8 cellular contexts compared by ENCODE assay signal in the genomic region with DNA sequence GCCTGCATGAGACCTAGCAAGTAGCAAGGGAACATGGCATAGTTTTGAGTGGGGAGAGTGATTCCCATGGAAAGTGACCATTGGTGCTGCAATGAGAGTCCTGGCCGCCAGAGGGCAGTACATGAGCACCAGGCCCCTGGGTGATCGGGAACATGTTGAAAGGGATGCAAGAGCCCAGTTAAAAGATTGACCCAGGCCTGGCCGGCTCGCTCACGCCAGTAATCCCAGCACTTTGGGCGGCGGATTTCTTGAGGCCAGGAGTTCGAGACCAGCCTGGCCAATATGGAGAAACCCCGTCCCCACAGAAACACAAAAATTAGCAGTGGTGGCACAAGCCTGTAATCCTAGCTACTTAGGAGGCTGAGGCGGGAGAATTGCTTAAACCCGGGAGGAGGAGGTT. TPM values are rescaled to one million over a fixed set of nuclear protein-coding genes. Genes with fewer than 3 reads are reported as not detected.
DNase-seq lines count a peak whose midpoint lies in the region; ATAC-seq and TF ChIP-seq lines count a peak whose summit lies in the region.

No MANE protein-coding gene starts in this region.

- no peak overlapping the region for H3K27ac ChIP-seq in DOHH2 (ENCODE audit: low read depth, low read length)
- H3K27ac ChIP-seq in ascending aorta: no peak overlapping the region

- ATAC-seq in GM21447 (IDR thresholded peaks at IDR 0.05; ENCODE audit: unreplicated experiment): peak; percentile 94

- TF ChIP-seq CTCF in DOHH2 (IDR thresholded peaks at IDR 0.05; ENCODE audit: low read depth, low read length, poor library complexity, severe bottlenecking) (peak; percentile 91), ascending aorta (IDR thresholded peaks at IDR 0.05) (peak; percentile 74 to 88 (median 85))

- H3K36me3 ChIP-seq in DOHH2 (ENCODE audit: control insufficient read depth, low read length) (no peaks in the 10 kb centered on the region), ascending aorta (no peaks in the 10 kb centered on the region)

- intact Hi-C loops in ascending aorta (cut with DNase I): loop anchor here (1.0 to 5.0 kb wide), 2 partner anchors 36 to 77 kb away; no protein-coding TSS in a partner anchor

- peak; percentile 79 for DNase-seq in HT-29 (ENCODE audit: low spot score)
- DNase-seq in T-helper 2 cell: peak; percentile 13 to 41 (median 25)
- peak; percentile 28 to 88 for DNase-seq in ascending aorta (ENCODE audit: low spot score in 2 of 2)
- DNase-seq in hypothalamus (lab: John Stamatoyannopoulos, UW): peak in 46 of 51 donors; percentile 1 to 73 (median 34)
- DNase-seq in stimulated activated CD4-positive, alpha-beta T cell treated with anti-CD3 and anti-CD28 coated beads, Interleukin-12 subunit alpha, Interleukin-12 subunit beta, amount 100 ng/mL, for 4 hours: peak; percentile 49
- DNase-seq in NCI-H2107 (lab: John Stamatoyannopoulos, UW): no peak

- H3K4me1 ChIP-seq in DOHH2 (ENCODE audit: control insufficient read depth, low read length) (no peaks in the 10 kb centered on the region), ascending aorta (no peaks in the 10 kb centered on the region)

- no peaks in the 10 kb centered on the region for H4K20me1 ChIP-seq in DOHH2 (ENCODE audit: control insufficient read depth, insufficient read depth, low read depth, low read length)

- H3K79me2 ChIP-seq in DOHH2 (ENCODE audit: control insufficient read depth, low read length): no peaks in the 10 kb centered on the region

- no peaks in the 10 kb centered on the region for H3K9me2 ChIP-seq in DOHH2 (replicated peaks; ENCODE audit: control insufficient read depth, low read length)

- no peaks in the 10 kb centered on the region for H3K27me3 ChIP-seq in DOHH2 (ENCODE audit: control insufficient read depth, low read length)
- H3K27me3 ChIP-seq in ascending aorta: no peaks in the 10 kb centered on the region

- no peak overlapping the region for H3K4me3 ChIP-seq in DOHH2 (ENCODE audit: low read length)
- H3K4me3 ChIP-seq in ascending aorta: no peak overlapping the region

- no peak overlapping the region for H3K4me2 ChIP-seq in DOHH2 (ENCODE audit: low read length)

- H3F3A ChIP-seq in DOHH2 (ENCODE audit: control insufficient read depth, insufficient read depth): no peaks in the 10 kb centered on the region

- H3K9me3 ChIP-seq in DOHH2 (ENCODE audit: control insufficient read depth, insufficient read depth, low read length) (no peaks in the 10 kb centered on the region), ascending aorta (no peaks in the 10 kb centered on the region)

RNA-seq across cellular contexts. Expression of gene FAP, which starts 22.2 kb away (rescaled TPM):
- total RNA-seq in HT-29 (2014; rRNA removed; shearing (Covaris generic)): not detected in 2 replicates
- total RNA-seq in ascending aorta: 16.7 TPM

Comparison
In these comparisons a context has a peak if more than half of its experiments do, and no peak if none do; other contexts are left out.
1. RNA of gene FAP, which starts 22.2 kb away (total RNA-seq): 16.7 TPM in ascending aorta (single experiment); not detected in HT-29; every median in the first group is over 10 times any median in the second.